In the genomic region with DNA sequence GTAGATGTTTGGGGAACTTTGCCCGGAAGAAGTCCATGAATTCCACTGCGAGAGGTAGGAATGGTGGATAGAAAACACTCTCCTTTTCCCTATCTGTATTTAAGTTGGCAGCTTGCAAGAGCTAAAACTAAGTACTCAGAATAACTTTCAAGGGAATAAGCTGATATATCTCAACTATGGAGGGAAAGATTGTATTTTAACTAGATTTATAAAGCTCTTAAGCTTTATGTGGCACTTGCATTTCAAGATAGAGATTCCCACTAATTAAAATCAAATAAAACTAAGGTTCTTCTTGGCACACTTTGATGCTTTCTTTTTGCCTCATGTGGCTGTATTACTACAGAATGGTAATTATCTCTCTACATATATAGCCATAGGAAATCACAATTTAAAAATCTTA, we compare ENCODE assay signal across 9 cellular contexts.
"Had no signal": no experiment of that assay in that cellular context is flagged by ENCODE, and none has a peak within 500 bp of the region (broad histone marks: within the 10 kb centered on the region; RNA-seq: fewer than 3 reads in every experiment).

No MANE protein-coding gene starts in this region.

- ATAC-seq: GM23338, HCT116 had no signal

- H3K9me3 ChIP-seq: HAP-1 had no signal

- H3K4me3 ChIP-seq: GM23248, GM23338, HAP-1 had no signal

- H3K27ac ChIP-seq: GM23248 had no signal

- H3K36me3 ChIP-seq: HAP-1 had no signal

- DNase-seq: GM23248, GOT3, H7, H9, HCEC 1CT, HFFc6 had no signal

- H3K9ac ChIP-seq: GM23248 had no signal

- H2AFZ ChIP-seq: GM23248, GM23338 had no signal

- H3K4me2 ChIP-seq: GM23338 had no signal

- H3K4me1 ChIP-seq: HAP-1 had no signal
